Comparison of ENCODE assay signal across 8 cellular contexts in the genomic region with DNA sequence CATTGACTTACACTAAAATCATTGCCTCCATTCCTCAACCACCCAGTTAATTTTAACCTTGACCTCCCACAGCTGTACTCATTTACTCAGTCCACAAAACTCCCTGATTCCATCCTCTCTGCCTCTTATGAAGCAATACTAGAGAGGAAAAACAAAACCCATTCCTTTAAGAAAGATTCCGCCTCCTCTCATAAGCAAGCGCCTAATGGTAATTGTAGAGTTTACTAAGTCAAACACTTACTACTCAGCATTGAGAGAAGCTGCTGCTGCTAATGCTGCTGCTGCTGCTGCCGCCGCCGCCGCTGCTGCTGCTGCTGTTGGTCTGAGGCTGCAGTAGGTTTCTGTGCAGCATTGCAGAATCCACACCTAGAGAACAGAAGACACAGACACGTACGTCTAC. TPM values are rescaled to one million over a fixed set of nuclear protein-coding genes. Genes with fewer than 3 reads are reported as not detected.
DNase-seq lines count a peak whose midpoint lies in the region; ATAC-seq, FAIRE-seq and TF ChIP-seq lines count a peak whose summit lies in the region.

No MANE protein-coding gene starts in this region.

- DNase-seq in C1 segment of cervical spinal cord (lab: John Stamatoyannopoulos, UW) (peak in 9 of 14 donors; percentile 12 to 52 (median 23)), NCI-H1694 treated with DMSO at 0.1 percent for 48 hours (lab: John Stamatoyannopoulos, UW) (peak; percentile 20), endodermal cell (peak; percentile 75), natural killer cell (no peak), urothelium cell line (ENCODE audit: low spot score) (no peak)

- TF ChIP-seq CTCF in endodermal cell (conservative IDR thresholded peaks at IDR 0.05) (no peak), natural killer cell (IDR thresholded peaks at IDR 0.05) (no peak)

- intact Hi-C loops in natural killer cell (cut with micrococcal nuclease): loop anchor here (5.0 to 10.0 kb wide), 3 partner anchors 37 to 219 kb away; a partner anchor contains a TSS

- H3K36me3 ChIP-seq in endodermal cell (ENCODE audit: control insufficient read depth, insufficient read depth, low read length): no peaks in the 10 kb centered on the region
- H3K36me3 ChIP-seq in muscle layer of duodenum (ENCODE audit: control insufficient read depth in 1 of 2, insufficient read depth in 2 of 2, low read length in 2 of 2): peaks cover 0 to 5% of the 10 kb centered on the region in 2 donors

- FAIRE-seq in urothelium cell line (lab: Jason Lieb, UNC): no peak

- H3K36me3 Mint-ChIP-seq in endodermal cell (ENCODE audit: low read depth) (no peaks in the 10 kb centered on the region), natural killer cell (no peaks in the 10 kb centered on the region)

- no peak overlapping the region for H3K9ac ChIP-seq in endodermal cell (ENCODE audit: extremely low read depth, low read length, poor library complexity, severe bottlenecking)

- H3K27me3 Mint-ChIP-seq in endodermal cell (ENCODE audit: insufficient read depth) (no peaks in the 10 kb centered on the region), natural killer cell (ENCODE audit: low read depth in 2 of 2) (no peaks in the 10 kb centered on the region)

- WGBS in endodermal cell (ENCODE audit: insufficient coverage in 1 of 2, insufficient read length in 1 of 2), 2 experiments: 14 to 27% methylated on average over 6 to 8 of the region's 8 CpGs

- peak overlapping the region; percentile 73 for H3K4me3 ChIP-seq in endodermal cell (ENCODE audit: low read length)
- peak overlapping the region; percentile 43 to 94 for H3K4me3 ChIP-seq in muscle layer of duodenum (ENCODE audit: low read depth in 1 of 2, low read length in 2 of 2)

- peaks cover 8% of the 10 kb centered on the region for H3K4me1 ChIP-seq in endodermal cell (ENCODE audit: control insufficient read depth, insufficient read depth, low read length)
- peaks cover under 1 to 18% of the 10 kb centered on the region in 2 donors for H3K4me1 ChIP-seq in muscle layer of duodenum (ENCODE audit: control insufficient read depth in 1 of 2, insufficient read depth in 2 of 2, low read length in 2 of 2)

- H3K27ac ChIP-seq in endodermal cell (ENCODE audit: low read depth, low read length): no peak overlapping the region
- peak overlapping the region; percentile 56 for H3K27ac ChIP-seq in muscle layer of duodenum (ENCODE audit: low read length)

- H3K27ac Mint-ChIP-seq in endodermal cell: no peak overlapping the region
- H3K27ac Mint-ChIP-seq in natural killer cell: no peak overlapping the region

- H3K4me1 Mint-ChIP-seq in endodermal cell (peaks cover 34% of the 10 kb centered on the region), natural killer cell (peaks cover 22% of the 10 kb centered on the region in 2 donors)

- H3K27me3 ChIP-seq in endodermal cell (ENCODE audit: control insufficient read depth, insufficient read depth, low read length, poor library complexity, severe bottlenecking) (peaks cover 4% of the 10 kb centered on the region), muscle layer of duodenum (ENCODE audit: low read depth, low read length) (no peaks in the 10 kb centered on the region)

- ATAC-seq in HG03108 (IDR thresholded peaks at IDR 0.05; ENCODE audit: unreplicated experiment): no peak
- no peak for ATAC-seq in HG02678 (IDR thresholded peaks at IDR 0.05; ENCODE audit: unreplicated experiment)
- no peak for ATAC-seq in natural killer cell

- H3K9me3 Mint-ChIP-seq in endodermal cell (no peaks in the 10 kb centered on the region), natural killer cell (no peaks in the 10 kb centered on the region)

- H3K4me3 Mint-ChIP-seq in endodermal cell (no peak overlapping the region), natural killer cell (no peak overlapping the region)

- no peaks in the 10 kb centered on the region for H3K9me3 ChIP-seq in endodermal cell (ENCODE audit: control insufficient read depth, low read length)
- H3K9me3 ChIP-seq in muscle layer of duodenum (ENCODE audit: control insufficient read depth in 1 of 2, low read length in 2 of 2): no peaks in the 10 kb centered on the region

RNA-seq across cellular contexts. Expression of a gene that starts 2.1 kb away (rescaled TPM):
- total RNA-seq in endodermal cell (100 to 1,000 TPM; 183 to 241 TPM), natural killer cell (100 to 1,000 TPM; 341 to 437 (median 344) TPM)
- 105 TPM for polyA plus RNA-seq in endodermal cell (2013, experiment 1 of 2)
- polyA plus RNA-seq in endodermal cell (2013, experiment 2 of 2): 104 TPM

Comparison
In these comparisons a context has a peak if more than half of its experiments do, and no peak if none do; other contexts are left out.
1. DNase-seq: peak in C1 segment of cervical spinal cord (9 of 14), NCI-H1694 treated with DMSO at 0.1 percent for 48 hours (single experiment) and endodermal cell (single experiment); none in natural killer cell (single experiment) and urothelium cell line (single experiment).